In the genomic region with DNA sequence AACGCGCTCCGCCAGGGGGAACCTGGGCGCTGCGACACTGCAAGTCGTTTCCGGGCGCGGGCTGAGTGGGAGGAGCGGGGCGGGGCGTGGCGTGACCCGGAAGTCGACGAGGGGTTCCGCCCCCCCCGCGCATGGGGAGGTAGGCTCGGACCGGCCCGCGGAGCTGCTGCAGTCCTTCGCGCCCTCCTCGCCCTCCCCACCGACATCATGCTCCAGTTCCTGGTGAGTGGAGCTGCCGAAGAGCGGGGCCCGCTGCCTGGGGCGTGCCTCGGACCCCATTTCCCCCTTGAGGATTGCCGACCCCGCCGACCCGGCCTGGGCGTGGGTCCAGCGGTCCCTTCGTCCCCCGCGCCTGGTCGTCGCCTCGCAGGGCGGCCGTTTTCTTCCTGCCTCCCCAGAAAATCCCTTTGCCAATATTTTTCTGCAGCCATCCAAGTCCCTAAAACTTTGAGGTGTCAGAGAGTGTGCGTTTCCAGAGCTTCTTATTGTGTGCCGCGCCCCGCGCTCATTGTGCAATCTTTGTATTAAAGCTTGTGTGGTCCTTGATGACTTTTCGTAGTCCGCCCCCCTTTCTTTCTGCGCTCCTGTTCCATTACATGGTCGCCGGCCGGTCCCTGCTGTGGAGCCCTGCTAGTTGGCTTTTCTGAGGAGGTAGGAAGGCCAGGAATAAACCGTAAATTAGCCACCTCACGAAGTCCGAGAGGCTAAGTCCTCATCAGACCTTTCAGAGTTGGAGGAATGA, we compare ENCODE assay signal across 8 cellular contexts.
DNase-seq lines count a peak whose midpoint lies in the region; ATAC-seq lines count a peak whose summit lies in the region.

Gene STMP1 (plus strand): TSS at position 142 of the 742 bp plus-strand sequence.

- peaks cover 9% of the 10 kb centered on the region for H3K36me3 Mint-ChIP-seq in central memory CD8-positive, alpha-beta T cell (ENCODE audit: insufficient read depth)

- peak within 1 kb of the TSS; percentile 94 for H3K4me3 Mint-ChIP-seq in central memory CD8-positive, alpha-beta T cell

- H3K27me3 Mint-ChIP-seq in central memory CD8-positive, alpha-beta T cell: no peaks in the 10 kb centered on the region

- peak within 1 kb of the TSS; percentile 93 for H3K27ac Mint-ChIP-seq in central memory CD8-positive, alpha-beta T cell (ENCODE audit: low read depth)

- peak; percentile 96 for ATAC-seq in GM19035 (IDR thresholded peaks at IDR 0.05; ENCODE audit: unreplicated experiment)
- peak; percentile 92 for ATAC-seq in HG03342 (IDR thresholded peaks at IDR 0.05; ENCODE audit: unreplicated experiment)
- ATAC-seq in activated CD4-positive, CD25-positive, alpha-beta regulatory T cell treated with anti-CD3 and anti-CD28 coated beads, Interleukin-2, amount 50 U/mL, for 24 hours: peak; percentile 79 to 88
- peak; percentile 93 for ATAC-seq in central memory CD8-positive, alpha-beta T cell (replicated peaks; ENCODE audit: extremely low read depth, poor library complexity, severe bottlenecking)

- no peaks in the 10 kb centered on the region for H3K9me3 Mint-ChIP-seq in central memory CD8-positive, alpha-beta T cell

- DNase-seq in AML-193 (lab: John Stamatoyannopoulos, UW): peak; percentile 78 to 82
- DNase-seq in NCI-H345 treated with DMSO at 0.1 percent for 48 hours (lab: John Stamatoyannopoulos, UW; ENCODE audit: unreplicated experiment): peak; percentile 90
- peak; percentile 92 to 95 for DNase-seq in central memory CD8-positive, alpha-beta T cell (ENCODE audit: low spot score in 2 of 2)
- DNase-seq in islet precursor cell: peak; percentile 98
- DNase-seq in stimulated activated CD4-positive, alpha-beta T cell treated with anti-CD3 and anti-CD28 coated beads, Interleukin-12 subunit alpha, Interleukin-12 subunit beta, amount 100 ng/mL, for 4 hours: peak; percentile 99

- H3K4me1 Mint-ChIP-seq in central memory CD8-positive, alpha-beta T cell: peaks cover 35% of the 10 kb centered on the region

Comparison
In these comparisons a context has a peak if more than half of its experiments do, and no peak if none do; other contexts are left out.
1. Peak in every context shown above with its lines: DNase-seq and ATAC-seq.